8 cellular contexts compared by ENCODE assay signal in the genomic region with DNA sequence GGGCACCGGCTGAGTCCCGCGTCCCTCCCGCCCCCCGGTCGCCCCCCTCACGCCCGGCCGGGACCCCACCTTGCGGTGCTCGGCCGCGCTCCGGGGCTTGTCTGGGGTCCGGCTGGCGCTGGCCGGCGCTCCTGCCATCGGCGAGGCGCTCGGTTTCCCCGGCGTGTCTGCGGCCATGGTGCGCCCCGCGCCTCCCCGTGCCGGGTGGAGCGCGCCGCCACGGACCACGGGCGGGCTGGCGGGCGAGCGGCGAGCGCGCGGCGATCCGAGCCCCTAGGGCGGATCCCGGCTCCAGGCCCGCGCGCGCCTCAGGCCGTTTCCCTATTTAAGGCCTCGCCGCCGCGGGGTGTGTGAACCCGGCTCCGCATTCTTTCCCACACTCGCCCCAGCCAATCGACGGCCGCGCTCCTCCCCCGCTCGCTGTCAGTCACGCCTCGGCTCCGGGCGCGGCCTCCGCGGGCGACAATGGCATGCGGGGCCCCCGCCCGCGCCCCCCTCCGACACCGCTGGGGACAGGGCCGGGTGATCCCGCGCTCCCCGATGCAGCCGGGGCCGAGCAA. TPM values are rescaled to one million over a fixed set of nuclear protein-coding genes. Genes with fewer than 3 reads are reported as not detected.
A peak's percentile ranks its signal among the peaks of the same experiment; 100 is the strongest.
DNase-seq lines count a peak whose midpoint lies in the region; ATAC-seq and TF ChIP-seq lines count a peak whose summit lies in the region.

A gene with protein sequence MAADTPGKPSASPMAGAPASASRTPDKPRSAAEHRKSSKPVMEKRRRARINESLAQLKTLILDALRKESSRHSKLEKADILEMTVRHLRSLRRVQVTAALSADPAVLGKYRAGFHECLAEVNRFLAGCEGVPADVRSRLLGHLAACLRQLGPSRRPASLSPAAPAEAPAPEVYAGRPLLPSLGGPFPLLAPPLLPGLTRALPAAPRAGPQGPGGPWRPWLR (minus strand): TSS at position 301 of the 560 bp plus-strand sequence. CDS start 124 bp downstream, at position 177.

- H3K4me3 ChIP-seq in thoracic aorta = peak within 1 kb of the TSS; percentile 98

- peaks cover 10 to 34% of the 10 kb centered on the region in 2 donors for H3K4me1 ChIP-seq in thoracic aorta (ENCODE audit: control insufficient read depth in 1 of 2, low read depth in 2 of 2)

- H3K9me3 ChIP-seq in thoracic aorta = no peaks in the 10 kb centered on the region

- no peaks in the 10 kb centered on the region for H3K36me3 ChIP-seq in thoracic aorta

- peak within 1 kb of the TSS in 8 of 10 donors; percentile 76 to 96 (median 91) for H3K27ac Mint-ChIP-seq in naive thymus-derived CD8-positive, alpha-beta T cell

- no peak for TF ChIP-seq CTCF in thoracic aorta (IDR thresholded peaks at IDR 0.05)

- ATAC-seq in HG02759 (IDR thresholded peaks at IDR 0.05; ENCODE audit: unreplicated experiment) (peak; percentile 50), thoracic aorta (ENCODE audit: insufficient number of reproducible peaks, low FRiP score, low read depth) (peak; percentile 74), HG02798 (IDR thresholded peaks at IDR 0.05; ENCODE audit: poor library complexity, unreplicated experiment) (no peak)
- peak; percentile 43 to 56 for ATAC-seq in naive thymus-derived CD8-positive, alpha-beta T cell

- no peaks in the 10 kb centered on the region for H3K9me3 Mint-ChIP-seq in naive thymus-derived CD8-positive, alpha-beta T cell

- H3K36me3 Mint-ChIP-seq in naive thymus-derived CD8-positive, alpha-beta T cell = peaks cover 0 to under 1% (median 0%) of the 10 kb centered on the region in 3 donors

- H3K27me3 Mint-ChIP-seq in naive thymus-derived CD8-positive, alpha-beta T cell = peaks cover 8 to 57% (median 24%) of the 10 kb centered on the region in 5 donors

- H3K27ac ChIP-seq in thoracic aorta = peak within 1 kb of the TSS; percentile 99

- POLR2A ChIA-PET in naive thymus-derived CD8-positive, alpha-beta T cell (lab: Charles Lee) = no interaction called here

- DNase-seq in COR-L47 (lab: John Stamatoyannopoulos, UW) = peak; percentile 58
- DNase-seq in NOMO-1 treated with DMSO at 0.1 percent for 48 hours (lab: John Stamatoyannopoulos, UW; ENCODE audit: unreplicated experiment) = peak; percentile 61
- DNase-seq in activated naive CD4-positive, alpha-beta T cell treated with Interleukin-2 at 50 U/mL for 16 hours = peak; percentile 64
- DNase-seq in fibroblast of the conjunctiva (ENCODE audit: low read depth) = peak; percentile 27
- DNase-seq in naive thymus-derived CD8-positive, alpha-beta T cell = peak in 7 of 10 donors; percentile 44 to 57 (median 50)
- DNase-seq in thoracic aorta (ENCODE audit: low spot score) = peak; percentile 81

- H3K4me1 Mint-ChIP-seq in naive thymus-derived CD8-positive, alpha-beta T cell = peaks cover 14 to 32% (median 22%) of the 10 kb centered on the region in 4 donors

- no peaks in the 10 kb centered on the region for H3K27me3 ChIP-seq in thoracic aorta (replicated peaks; ENCODE audit: insufficient read depth)

- H3K4me3 Mint-ChIP-seq in naive thymus-derived CD8-positive, alpha-beta T cell = peak within 1 kb of the TSS; percentile 60 to 85 (median 76)

RNA-seq across cellular contexts. Expression of the gene that starts here (rescaled TPM):
- not detected for total RNA-seq in naive thymus-derived CD8-positive, alpha-beta T cell
- polyA plus RNA-seq in naive thymus-derived CD8-positive, alpha-beta T cell = under 1 TPM in 1 of 3 donors, not detected in 2; 0.85 TPM
- total RNA-seq in thoracic aorta = 10 to 100 TPM; 50.1 to 98.8 TPM

Comparison
In these comparisons a context has a peak if more than half of its experiments do, and no peak if none do; other contexts are left out.
1. RNA of the gene that starts here (total RNA-seq): 50.1 to 98.8 TPM in thoracic aorta; not detected in naive thymus-derived CD8-positive, alpha-beta T cell; every median in the first group is over 10 times any median in the second.
2. Peak in DNase-seq and ATAC-seq in naive thymus-derived CD8-positive, alpha-beta T cell; RNA of the gene not detected or under 1 TPM.
3. DNase-seq: peak in every context shown above with its lines; median percentile 81 in thoracic aorta; 64 in activated naive CD4-positive, alpha-beta T cell treated with Interleukin-2 at 50 U/mL for 16 hours; 61 in NOMO-1 treated with DMSO at 0.1 percent for 48 hours; 58 in COR-L47; 50 in naive thymus-derived CD8-positive, alpha-beta T cell; 27 in fibroblast of the conjunctiva.